8 cellular contexts compared by ENCODE assay signal in the genomic region with DNA sequence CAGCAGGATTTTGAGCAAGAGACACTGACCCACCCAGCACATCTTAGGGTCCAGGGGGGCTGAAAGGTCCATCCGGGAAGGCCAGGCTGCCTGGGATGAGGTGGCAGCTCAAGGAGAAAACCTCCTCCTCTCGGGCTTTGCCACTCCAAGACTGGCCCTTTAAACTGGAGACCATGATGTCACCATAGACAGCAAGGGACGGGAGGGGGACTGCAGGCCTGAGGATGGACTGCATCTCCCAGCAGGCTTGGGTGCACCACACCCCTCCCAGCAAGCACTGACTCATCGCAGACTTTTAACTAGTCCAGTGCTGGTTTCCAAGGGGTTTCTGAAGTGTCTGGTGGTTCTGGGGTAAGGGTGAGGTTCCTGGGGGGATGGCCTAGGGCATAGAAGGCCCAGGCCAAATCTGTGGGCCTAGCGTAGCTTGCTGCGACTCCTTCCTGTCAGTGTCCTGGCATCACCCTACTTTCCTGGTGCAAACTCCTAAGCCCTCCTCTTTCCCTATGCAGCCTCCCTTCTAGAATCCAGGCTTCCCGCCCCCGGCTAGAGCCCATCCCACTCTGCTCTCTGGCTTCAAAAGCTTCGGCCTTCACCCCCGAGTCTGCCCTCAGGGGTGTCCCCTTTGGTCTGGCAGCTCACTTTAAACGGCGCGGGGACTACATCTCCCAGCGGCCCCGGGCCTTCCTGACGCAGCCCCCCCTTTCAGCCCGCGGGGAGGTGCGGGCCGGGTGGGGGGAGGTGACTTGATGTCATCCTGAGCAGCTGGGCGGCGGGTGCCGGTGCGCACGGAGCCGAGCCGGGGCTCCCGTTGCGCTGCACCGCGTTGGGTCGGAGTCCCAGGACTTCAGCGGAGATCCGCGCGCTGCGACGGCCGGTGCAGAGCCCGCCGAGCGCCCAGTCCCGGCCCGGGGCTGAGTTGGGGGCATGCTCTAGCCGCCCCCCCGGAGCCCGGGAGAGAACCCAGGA. TPM values are rescaled to one million over a fixed set of nuclear protein-coding genes. Genes with fewer than 3 reads are reported as not detected.
DNase-seq lines count a peak whose midpoint lies in the region; ATAC-seq, FAIRE-seq and TF ChIP-seq lines count a peak whose summit lies in the region.

A gene (plus strand): TSS at position 746 of the 966 bp plus-strand sequence. CDS start 1,046 bp downstream, outside the sequence.

- intact Hi-C loops in esophagus muscularis mucosa (cut with DNase I), result loop anchor here (5.0 kb wide), 1 partner anchor 193 kb away; a partner anchor contains a TSS

- H3K4me1 ChIP-seq in Karpas-422 (ENCODE audit: low read length) (peaks cover 31% of the 10 kb centered on the region), esophagus muscularis mucosa (peaks cover 26 to 30% (median 29%) of the 10 kb centered on the region in 4 donors), muscle layer of colon (ENCODE audit: insufficient read depth, low read length) (peaks cover 20% of the 10 kb centered on the region)

- FAIRE-seq in RCC 7860 (lab: Jason Lieb, UNC), result peak; percentile 67

- no peaks in the 10 kb centered on the region for H3K36me3 ChIP-seq in Karpas-422 (ENCODE audit: insufficient read depth, low read length)
- H3K36me3 ChIP-seq in esophagus muscularis mucosa, result peaks cover 6 to 28% (median 26%) of the 10 kb centered on the region in 4 donors
- H3K36me3 ChIP-seq in muscle layer of colon (ENCODE audit: insufficient read depth, low read length), result peaks cover 19% of the 10 kb centered on the region

- 0% methylated on average over 5 of the region's 47 CpGs for WGBS in esophagus muscularis mucosa

- peak within 1 kb of the TSS; percentile 75 for H3K9ac ChIP-seq in Karpas-422 (ENCODE audit: low read length)
- peak within 1 kb of the TSS; percentile 87 for H3K9ac ChIP-seq in muscle layer of colon (ENCODE audit: low read length)

- H3K4me1 Mint-ChIP-seq in activated T-cell treated with anti-CD3 and anti-CD28 coated beads, Interleukin-2, amount 50 U/mL, for 72 hours (ENCODE audit: low read depth), result peaks cover 22% of the 10 kb centered on the region

- no peaks in the 10 kb centered on the region for H3K27me3 Mint-ChIP-seq in activated T-cell treated with anti-CD3 and anti-CD28 coated beads, Interleukin-2, amount 50 U/mL, for 72 hours (ENCODE audit: low read depth)

- peak within 1 kb of the TSS; percentile 91 for H3K4me2 ChIP-seq in Karpas-422 (ENCODE audit: low read depth, low read length, poor library complexity, severe bottlenecking)

- peak; percentile 73 for TF ChIP-seq POLR2A in esophagus muscularis mucosa (IDR thresholded peaks at IDR 0.05; ENCODE audit: low read depth)

- no peaks in the 10 kb centered on the region for H3K9me3 ChIP-seq in Karpas-422 (ENCODE audit: low read length)
- no peaks in the 10 kb centered on the region for H3K9me3 ChIP-seq in esophagus muscularis mucosa
- no peaks in the 10 kb centered on the region for H3K9me3 ChIP-seq in muscle layer of colon (ENCODE audit: low read length)

- H3K9me2 ChIP-seq in Karpas-422 (replicated peaks; ENCODE audit: insufficient read depth, low read length), result no peaks in the 10 kb centered on the region

- peak; percentile 71 for ATAC-seq in GM21825 (IDR thresholded peaks at IDR 0.05; ENCODE audit: unreplicated experiment)
- peak; percentile 94 to 95 for ATAC-seq in activated T-cell treated with anti-CD3 and anti-CD28 coated beads, Interleukin-2, amount 50 U/mL, for 72 hours (replicated peaks in 1 of 2)

- H3K36me3 Mint-ChIP-seq in activated T-cell treated with anti-CD3 and anti-CD28 coated beads, Interleukin-2, amount 50 U/mL, for 72 hours (ENCODE audit: insufficient read depth in 2 of 2), result no peaks in the 10 kb centered on the region

- DNase-seq in DMS53 (lab: John Stamatoyannopoulos, UW), result peak; percentile 95
- DNase-seq in Karpas-422, result peak; percentile 94
- peak; percentile 82 for DNase-seq in RCC 7860 (ENCODE audit: low spot score)
- DNase-seq in activated T-cell treated with anti-CD3 and anti-CD28 coated beads, Interleukin-2, amount 50 U/mL, for 72 hours, result peak; percentile 92 to 93
- peak; percentile 98 for DNase-seq in esophagus muscularis mucosa (ENCODE audit: extremely low spot score)
- DNase-seq in stimulated activated CD8-positive, alpha-beta memory T cell treated with anti-CD3 and anti-CD28 coated beads, Interleukin-7, amount 100 ng/mL, for 1 hour (ENCODE audit: low read depth in 2 of 2), result peak; percentile 74 to 82

- no peaks in the 10 kb centered on the region for H3K27me3 ChIP-seq in Karpas-422 (ENCODE audit: low read length)
- H3K27me3 ChIP-seq in esophagus muscularis mucosa, result no peaks in the 10 kb centered on the region
- no peaks in the 10 kb centered on the region for H3K27me3 ChIP-seq in muscle layer of colon (ENCODE audit: control insufficient read depth in 1 of 2, insufficient read depth in 2 of 2, low read length in 2 of 2)

- peak within 1 kb of the TSS; percentile 75 for H3K4me3 ChIP-seq in Karpas-422 (ENCODE audit: low read length)
- peak within 1 kb of the TSS; percentile 85 to 100 (median 90) for H3K4me3 ChIP-seq in esophagus muscularis mucosa
- H3K4me3 ChIP-seq in muscle layer of colon (ENCODE audit: low read depth in 1 of 2, low read length in 2 of 2), result peak within 1 kb of the TSS; percentile 60 to 92

- H3K9me3 Mint-ChIP-seq in activated T-cell treated with anti-CD3 and anti-CD28 coated beads, Interleukin-2, amount 50 U/mL, for 72 hours, result no peaks in the 10 kb centered on the region

- no peaks in the 10 kb centered on the region for H4K20me1 ChIP-seq in Karpas-422 (ENCODE audit: insufficient read depth, low read depth, low read length)

- peak in 1 of 3 experiments; percentile 22 for TF ChIP-seq CTCF in esophagus muscularis mucosa (IDR thresholded peaks at IDR 0.05)

- H2AFZ ChIP-seq in Karpas-422 (ENCODE audit: low read length), result peak within 1 kb of the TSS; percentile 90

- TF ChIP-seq EP300 in esophagus muscularis mucosa (IDR thresholded peaks at IDR 0.05), result no peak

- H3K4me3 Mint-ChIP-seq in activated T-cell treated with anti-CD3 and anti-CD28 coated beads, Interleukin-2, amount 50 U/mL, for 72 hours, result peak within 1 kb of the TSS; percentile 99

- peak within 1 kb of the TSS; percentile 98 for H3K27ac Mint-ChIP-seq in activated T-cell treated with anti-CD3 and anti-CD28 coated beads, Interleukin-2, amount 50 U/mL, for 72 hours

- no peaks in the 10 kb centered on the region for H3K79me2 ChIP-seq in Karpas-422 (ENCODE audit: low read length)

- no peak within 1 kb of the TSS for H3K27ac ChIP-seq in Karpas-422 (ENCODE audit: low read length)
- peak within 1 kb of the TSS; percentile 96 to 99 (median 97) for H3K27ac ChIP-seq in esophagus muscularis mucosa (replicated peaks in 1 of 4)
- peak within 1 kb of the TSS; percentile 97 for H3K27ac ChIP-seq in muscle layer of colon (ENCODE audit: low read depth, low read length)

RNA-seq across cellular contexts. Expression of the gene that starts here (rescaled TPM):
- 1.8 and 7.5 TPM in 2 replicates for total RNA-seq in Karpas-422 (2014; rRNA removed; shearing (Covaris generic); ENCODE audit: low replicate concordance)
- total RNA-seq in activated T-cell treated with anti-CD3 and anti-CD28 coated beads, Interleukin-2, amount 50 U/mL, for 72 hours, result 10 to 100 TPM; 15.0 to 24.0 TPM
- 10 to 100 TPM; 24.1 to 38.8 (median 29.0) TPM for total RNA-seq in esophagus muscularis mucosa
